23 cellular contexts compared by ENCODE assay signal in genomic region chr1:154831470-154831869, GRCh38.
"Had no signal": no experiment of that assay in that cellular context is flagged by ENCODE, and none has a peak within 500 bp of the region (broad histone marks: within the 10 kb centered on the region; RNA-seq: fewer than 3 reads in every experiment).

No MANE protein-coding gene starts in this region.

- DNase-seq: activated CD4-positive, alpha-beta memory T cell treated with anti-CD3 and anti-CD28 coated beads for 36 hours; activated CD4-positive, alpha-beta T cell treated with anti-CD3 and anti-CD28 coated beads for 48 hours; activated CD4-positive, CD25-positive, alpha-beta regulatory T cell; activated naive CD4-positive, alpha-beta T cell treated with Interleukin-2 at 50 U/mL for 16 hours; activated naive CD8-positive, alpha-beta T cell treated with anti-CD3 and anti-CD28 coated beads, Interleukin-2, amount 10 ng/mL, durations not matched to agents 7 days and 5 days; activated T-cell treated with anti-CD3 and anti-CD28 coated beads, Interleukin-2, amount 50 U/mL, for 48 hours; amniotic stem cell; effector CD8-positive, alpha-beta T cell; glutamatergic neuron; hippocampal formation; kidney glomerular epithelial cell; mesendoderm; mucosa of descending colon; nephron progenitor cell; right lobe of liver; small intestine; stimulated activated CD4-positive, alpha-beta T cell treated with anti-CD3 and anti-CD28 coated beads, Interleukin-2, amount 100 ng/mL, for 24 hours; stimulated activated naive CD8-positive, alpha-beta T cell treated with anti-CD3 and anti-CD28 coated beads, Interleukin-15, amount 100 ng/mL, for 72 hours; T1000 had no signal

- H3K4me3 ChIP-seq: mucosa of descending colon, right lobe of liver, suprapubic skin, tibial nerve had no signal

- H3K79me2 ChIP-seq: parathyroid adenoma had no signal

- H2AFZ ChIP-seq: parathyroid adenoma had no signal

- H3K4me1 ChIP-seq: parathyroid adenoma, right lobe of liver, suprapubic skin, tibial nerve had no signal

- H3K27me3 ChIP-seq: right lobe of liver, suprapubic skin had no signal

- H3K36me3 ChIP-seq: right lobe of liver, suprapubic skin, tibial nerve had no signal

- H3K27ac ChIP-seq: parathyroid adenoma, right lobe of liver, suprapubic skin, tibial nerve had no signal

- H3K9me3 ChIP-seq: mucosa of descending colon, right lobe of liver, suprapubic skin, tibial nerve had no signal

- ATAC-seq: mucosa of descending colon; right lobe of liver; stimulated activated effector memory CD8-positive, alpha-beta T cell treated with anti-CD3 and anti-CD28 coated beads, Interleukin-12 subunit alpha, Interleukin-12 subunit beta, amount 100 ng/mL, for 72 hours; stimulated activated naive CD8-positive, alpha-beta T cell treated with anti-CD3 and anti-CD28 coated beads, Interleukin-15, amount 100 ng/mL, for 72 hours had no signal

- H3K9ac ChIP-seq: parathyroid adenoma had no signal
